In the genomic region with DNA sequence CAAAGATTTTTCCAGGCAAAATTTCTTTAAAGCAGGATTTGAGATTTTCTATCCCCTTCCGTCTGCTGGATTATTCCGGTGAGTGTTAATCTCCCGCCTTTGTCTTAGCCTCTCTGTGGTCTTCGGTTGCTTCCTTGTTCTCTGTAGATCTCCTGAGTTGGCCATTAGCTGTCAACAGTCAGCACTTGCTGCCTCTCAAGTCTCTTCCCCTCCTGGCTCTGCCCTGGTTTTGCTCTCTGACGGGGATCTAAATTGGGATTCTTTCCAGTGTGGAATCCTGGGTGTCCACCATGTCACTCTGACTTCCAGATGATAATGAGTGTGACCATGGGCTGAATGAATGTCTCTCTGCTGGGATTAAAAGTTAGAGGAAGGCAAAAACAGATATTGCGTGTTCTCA, we compare ENCODE assay signal across 17 cellular contexts.
DNase-seq lines count a peak whose midpoint lies in the region; ATAC-seq and TF ChIP-seq lines count a peak whose summit lies in the region.
"Had no signal": no experiment of that assay in that cellular context is flagged by ENCODE, and none has a peak within 500 bp of the region (broad histone marks: within the 10 kb centered on the region; RNA-seq: fewer than 3 reads in every experiment).

No MANE protein-coding gene starts in this region.

- H3K9me3 ChIP-seq in right atrium auricular region (no peaks in the 10 kb centered on the region), trophoblast cell (ENCODE audit: insufficient read depth, low read depth, low read length) (no peaks in the 10 kb centered on the region), upper lobe of right lung (no peaks in the 10 kb centered on the region)
- H3K9me3 ChIP-seq: HAP-1, Peyer's patch had no signal

- H3K9ac ChIP-seq in trophoblast cell (ENCODE audit: low read length) = no peak overlapping the region

- no peak overlapping the region for H2BK5ac ChIP-seq in trophoblast cell (ENCODE audit: low read depth, low read length, poor library complexity)

- H3K4me1 ChIP-seq in right atrium auricular region = peaks cover 0 to 49% of the 10 kb centered on the region in 2 donors
- H3K4me1 ChIP-seq in trophoblast cell (ENCODE audit: control insufficient read depth in 1 of 2, insufficient read depth in 2 of 2, low read length in 2 of 2) = peaks cover 9 to 14% of the 10 kb centered on the region in 2 experiments
- H3K4me1 ChIP-seq in upper lobe of right lung = no peaks in the 10 kb centered on the region
- H3K4me1 ChIP-seq: HAP-1 had no signal

- peaks cover 12% of the 10 kb centered on the region for H3K79me2 ChIP-seq in trophoblast cell (ENCODE audit: control insufficient read depth, insufficient read depth, low read length, poor library complexity)

- no peak overlapping the region for H2AK5ac ChIP-seq in trophoblast cell (ENCODE audit: low read length)

- H4K8ac ChIP-seq in trophoblast cell (ENCODE audit: low read depth, low read length) = no peak overlapping the region

- H3K4me2 ChIP-seq in trophoblast cell (ENCODE audit: low read length) = no peak overlapping the region

- no peak overlapping the region for H3K18ac ChIP-seq in trophoblast cell (ENCODE audit: low read length)

- peaks cover 2% of the 10 kb centered on the region for H3K79me1 ChIP-seq in trophoblast cell (ENCODE audit: low read length)

- peak overlapping the region; percentile 31 for H3K27ac Mint-ChIP-seq in activated naive CD4-positive, alpha-beta T cell treated with anti-CD3 and anti-CD28 coated beads, Interleukin-2, amount 50 U/mL, for 24 hours
- peak overlapping the region; percentile 10 for H3K27ac Mint-ChIP-seq in endothelial cell (ENCODE audit: unreplicated experiment)

- H3K36me3 ChIP-seq in right atrium auricular region = no peaks in the 10 kb centered on the region
- no peaks in the 10 kb centered on the region for H3K36me3 ChIP-seq in trophoblast cell (ENCODE audit: control insufficient read depth in 1 of 2, insufficient read depth in 2 of 2, low read length in 2 of 2)
- H3K36me3 ChIP-seq in upper lobe of right lung = no peaks in the 10 kb centered on the region
- H3K36me3 ChIP-seq: HAP-1, Peyer's patch had no signal

- H2BK12ac ChIP-seq in trophoblast cell (ENCODE audit: low read length) = no peak overlapping the region

- H3K27ac ChIP-seq in right atrium auricular region = peak overlapping the region; percentile 56 to 73
- H3K27ac ChIP-seq in trophoblast cell (ENCODE audit: low read depth, low read length) = no peak overlapping the region
- no peak overlapping the region for H3K27ac ChIP-seq in upper lobe of right lung
- H3K27ac ChIP-seq: Peyer's patch had no signal

- H3K9me3 Mint-ChIP-seq in activated naive CD4-positive, alpha-beta T cell treated with anti-CD3 and anti-CD28 coated beads, Interleukin-2, amount 50 U/mL, for 24 hours = no peaks in the 10 kb centered on the region
- H3K9me3 Mint-ChIP-seq in endothelial cell (ENCODE audit: unreplicated experiment) = no peaks in the 10 kb centered on the region

- no peak overlapping the region for H3K4me3 Mint-ChIP-seq in activated naive CD4-positive, alpha-beta T cell treated with anti-CD3 and anti-CD28 coated beads, Interleukin-2, amount 50 U/mL, for 24 hours
- no peak overlapping the region for H3K4me3 Mint-ChIP-seq in endothelial cell (ENCODE audit: unreplicated experiment)

- no peak for ATAC-seq in upper lobe of right lung
- no peak for ATAC-seq in HG03457 (IDR thresholded peaks at IDR 0.05; ENCODE audit: unreplicated experiment)
- ATAC-seq: K562 had no signal

- no peak overlapping the region for H3K23ac ChIP-seq in trophoblast cell (ENCODE audit: low read length)

- H3K4me1 Mint-ChIP-seq in activated naive CD4-positive, alpha-beta T cell treated with anti-CD3 and anti-CD28 coated beads, Interleukin-2, amount 50 U/mL, for 24 hours = peaks cover 85% of the 10 kb centered on the region
- H3K4me1 Mint-ChIP-seq in endothelial cell (ENCODE audit: unreplicated experiment) = peaks cover 54% of the 10 kb centered on the region

- no peak overlapping the region for H2BK120ac ChIP-seq in trophoblast cell (ENCODE audit: insufficient read depth, low read length, poor library complexity)

- intact Hi-C loops in upper lobe of right lung (cut with DNase I) = no loop called here

- TF ChIP-seq CTCF in endothelial cell (IDR thresholded peaks at IDR 0.05; ENCODE audit: unreplicated experiment) = no peak
- no peak for TF ChIP-seq CTCF in right atrium auricular region (IDR thresholded peaks at IDR 0.05)
- no peak for TF ChIP-seq CTCF in upper lobe of right lung (IDR thresholded peaks at IDR 0.05)

- DNase-seq in activated naive CD4-positive, alpha-beta T cell treated with anti-CD3 and anti-CD28 coated beads, Interleukin-2, amount 50 U/mL, for 16 hours = no peak
- DNase-seq in endothelial cell (ENCODE audit: low spot score) (no peak), right atrium auricular region (ENCODE audit: low spot score) (no peak), trophoblast cell (no peak), upper lobe of right lung (no peak), GF-D8 (lab: John Stamatoyannopoulos, UW) (no peak)
- DNase-seq: 8988T, NCI-H1105, NCI-H2081, NCI-H2171 treated with DMSO at 0.1 percent for 48 hours, NCI-H446, NCI-H69, Peyer's patch had no signal

- H3K27me3 ChIP-seq in right atrium auricular region = no peaks in the 10 kb centered on the region
- H3K27me3 ChIP-seq in trophoblast cell (ENCODE audit: insufficient read depth, low read length) = no peaks in the 10 kb centered on the region
- H3K27me3 ChIP-seq in upper lobe of right lung = no peaks in the 10 kb centered on the region
- H3K27me3 ChIP-seq: Peyer's patch had no signal

- no peak overlapping the region for H4K91ac ChIP-seq in trophoblast cell (ENCODE audit: low read depth, low read length)

- no peak overlapping the region for H3K14ac ChIP-seq in trophoblast cell (ENCODE audit: low read length)

- peak overlapping the region; percentile 81 for H3K4ac ChIP-seq in trophoblast cell (ENCODE audit: low read depth, low read length)

- H3K4me3 ChIP-seq in right atrium auricular region = no peak overlapping the region
- H3K4me3 ChIP-seq in trophoblast cell (ENCODE audit: low read depth, low read length) = no peak overlapping the region
- no peak overlapping the region for H3K4me3 ChIP-seq in upper lobe of right lung
- H3K4me3 ChIP-seq: HAP-1, K562, Peyer's patch had no signal

- no peaks in the 10 kb centered on the region for H3K36me3 Mint-ChIP-seq in activated naive CD4-positive, alpha-beta T cell treated with anti-CD3 and anti-CD28 coated beads, Interleukin-2, amount 50 U/mL, for 24 hours
- no peaks in the 10 kb centered on the region for H3K36me3 Mint-ChIP-seq in endothelial cell (ENCODE audit: low read depth, unreplicated experiment)

- H4K12ac ChIP-seq in trophoblast cell (ENCODE audit: low read depth, low read length) = no peak overlapping the region

- H2AFZ ChIP-seq in trophoblast cell (ENCODE audit: insufficient read depth, low read length, poor library complexity) = no peak overlapping the region

- H3K27me3 Mint-ChIP-seq in activated naive CD4-positive, alpha-beta T cell treated with anti-CD3 and anti-CD28 coated beads, Interleukin-2, amount 50 U/mL, for 24 hours = no peaks in the 10 kb centered on the region
- peaks cover 2% of the 10 kb centered on the region for H3K27me3 Mint-ChIP-seq in endothelial cell (ENCODE audit: unreplicated experiment)

- WGBS in trophoblast cell (ENCODE audit: extremely low coverage, insufficient coverage, insufficient read length) = no CpG with 5 or more reads among the region's 6 CpGs

Comparison
In these comparisons a context has a peak if more than half of its experiments do, and no peak if none do; other contexts are left out.
1. H3K27ac ChIP-seq: peak in right atrium auricular region (2 of 2); none in trophoblast cell (single experiment) and upper lobe of right lung (single experiment).